Comparison of ENCODE assay signal across 19 cellular contexts in genomic region chr6:152954443-152954842, GRCh38. TPM values are rescaled to one million over a fixed set of nuclear protein-coding genes. Genes with fewer than 3 reads are reported as not detected.
DNase-seq lines count a peak whose midpoint lies in the region; ATAC-seq and TF ChIP-seq lines count a peak whose summit lies in the region.
"Had no signal": no experiment of that assay in that cellular context is flagged by ENCODE, and none has a peak within 500 bp of the region (broad histone marks: within the 10 kb centered on the region; RNA-seq: fewer than 3 reads in every experiment).

No MANE protein-coding gene starts in this region.

- no peak overlapping the region for H3K4ac ChIP-seq in mesenchymal stem cell (ENCODE audit: low read depth in 1 of 2, low read length in 2 of 2)

- no peak overlapping the region for H3K27ac ChIP-seq in mesenchymal stem cell (ENCODE audit: low read length, poor library complexity, severe bottlenecking)
- H3K27ac ChIP-seq: body of pancreas, sigmoid colon, transverse colon had no signal

- no peak overlapping the region for H4K91ac ChIP-seq in mesenchymal stem cell (ENCODE audit: low read length)

- no peak overlapping the region for H4K8ac ChIP-seq in mesenchymal stem cell (ENCODE audit: low read length)

- no peaks in the 10 kb centered on the region for H3K36me3 ChIP-seq in mesenchymal stem cell (ENCODE audit: control insufficient read depth in 1 of 2, insufficient read depth in 2 of 2, low read depth in 1 of 2, low read length in 2 of 2)
- H3K36me3 ChIP-seq: sigmoid colon, transverse colon had no signal

- H2AFZ ChIP-seq in mesenchymal stem cell (ENCODE audit: low read depth, low read length) = no peak overlapping the region
- H2AFZ ChIP-seq: GM23338 had no signal

- CTCF ChIA-PET in GM10248 (lab: Yijun Ruan, JAX) (interaction anchor here (0.6 to 2.8 kb wide), 25 partner anchors 10 to 359 kb away, joined by 3 to 45 read pairs (median 4); partner anchors contain the start of gene FBXO5), HEK293T (lab: Yijun Ruan, JAX) (interaction anchor here (0.6 to 1.2 kb wide), 8 partner anchors 23 to 1193 kb away, joined by 3 to 6 read pairs (median 3); no protein-coding TSS in a partner anchor)

- no peak overlapping the region for H2BK12ac ChIP-seq in mesenchymal stem cell (ENCODE audit: low read length in 2 of 2)

- no peak overlapping the region for H3K18ac ChIP-seq in mesenchymal stem cell (ENCODE audit: low read depth in 1 of 2, low read length in 2 of 2)

- H3K9me3 Mint-ChIP-seq in endothelial cell (ENCODE audit: unreplicated experiment) (no peaks in the 10 kb centered on the region), osteocyte (ENCODE audit: unreplicated experiment) (no peaks in the 10 kb centered on the region)
- H3K9me3 Mint-ChIP-seq: GM23338 had no signal

- H3K27ac Mint-ChIP-seq in endothelial cell (ENCODE audit: unreplicated experiment) (no peak overlapping the region), osteocyte (ENCODE audit: unreplicated experiment) (no peak overlapping the region)
- H3K27ac Mint-ChIP-seq: CD4-positive, CD25-positive, alpha-beta regulatory T cell; GM23338 had no signal

- TF ChIP-seq CTCF in GM10248 (IDR thresholded peaks at IDR 0.05; ENCODE audit: control extremely low read depth, extremely low read depth, low read depth, missing control alignments) (peak; percentile 24), endothelial cell (IDR thresholded peaks at IDR 0.05; ENCODE audit: unreplicated experiment) (peak; percentile 28), osteocyte (IDR thresholded peaks at IDR 0.05) (no peak)

- H3K27me3 ChIP-seq in mesenchymal stem cell (ENCODE audit: control insufficient read depth in 1 of 2, insufficient read depth in 1 of 2, low read length in 2 of 2) = no peaks in the 10 kb centered on the region
- H3K27me3 ChIP-seq: body of pancreas, sigmoid colon had no signal

- H3K4me1 ChIP-seq in mesenchymal stem cell (ENCODE audit: control insufficient read depth, insufficient read depth, low read depth, low read length) = peaks cover 9% of the 10 kb centered on the region
- H3K4me1 ChIP-seq: body of pancreas, sigmoid colon, transverse colon had no signal

- H3K4me3 Mint-ChIP-seq in endothelial cell (ENCODE audit: unreplicated experiment) (no peak overlapping the region), osteocyte (ENCODE audit: unreplicated experiment) (no peak overlapping the region)
- H3K4me3 Mint-ChIP-seq: CD4-positive, CD25-positive, alpha-beta regulatory T cell; GM23338 had no signal

- no peaks in the 10 kb centered on the region for H3K9me3 ChIP-seq in mesenchymal stem cell (ENCODE audit: control insufficient read depth, low read length)
- H3K9me3 ChIP-seq: body of pancreas, transverse colon had no signal

- H3K9ac ChIP-seq in mesenchymal stem cell (ENCODE audit: low read length) = no peak overlapping the region

- ATAC-seq in GM18907 (IDR thresholded peaks at IDR 0.05; ENCODE audit: unreplicated experiment) = peak; percentile 64
- ATAC-seq: activated CD4-positive, CD25-positive, alpha-beta regulatory T cell treated with anti-CD3 and anti-CD28 coated beads, Interleukin-2, amount 50 U/mL, for 24 hours; body of pancreas; GM23338 had no signal

- H3K23ac ChIP-seq in mesenchymal stem cell (ENCODE audit: low read length in 2 of 2) = no peak overlapping the region

- H3K4me3 ChIP-seq in mesenchymal stem cell (ENCODE audit: insufficient read depth in 1 of 2, low read depth in 1 of 2, low read length in 2 of 2) = no peak overlapping the region
- H3K4me3 ChIP-seq: body of pancreas, GM23338, sigmoid colon, transverse colon had no signal

- H3K4me1 Mint-ChIP-seq in endothelial cell (ENCODE audit: unreplicated experiment) (no peaks in the 10 kb centered on the region), osteocyte (ENCODE audit: unreplicated experiment) (peaks cover 2% of the 10 kb centered on the region)
- H3K4me1 Mint-ChIP-seq: CD4-positive, CD25-positive, alpha-beta regulatory T cell had no signal

- H2BK15ac ChIP-seq in mesenchymal stem cell (ENCODE audit: low read depth, poor library complexity, severe bottlenecking) = no peak overlapping the region

- no peak overlapping the region for H2AK5ac ChIP-seq in mesenchymal stem cell (ENCODE audit: low read length, severe bottlenecking)

- DNase-seq in GM10248 (ENCODE audit: extremely low spot score) (peak; percentile 15), NCI-H69 (lab: John Stamatoyannopoulos, UW) (peak; percentile 26), endothelial cell (ENCODE audit: low spot score) (no peak), NCI-H526 treated with DMSO at 0.1 percent for 48 hours (lab: John Stamatoyannopoulos, UW) (no peak), mesenchymal stem cell (no peak), HEK293T (ENCODE audit: extremely low spot score) (no peak), osteocyte (ENCODE audit: extremely low spot score, unreplicated experiment) (no peak)
- DNase-seq: activated naive CD4-positive, alpha-beta T cell treated with anti-CD3 and anti-CD28 coated beads, Interleukin-2, amount 50 U/mL, for 16 hours; body of pancreas; CD4-positive, CD25-positive, alpha-beta regulatory T cell; effector CD4-positive, alpha-beta T cell; mammary epithelial cell; NCI-H2029; sigmoid colon; stimulated activated CD4-positive, alpha-beta T cell treated with anti-CD3 and anti-CD28 coated beads, Interleukin-2, amount 100 ng/mL, for 48 hours; transverse colon had no signal

- H3K79me1 ChIP-seq in mesenchymal stem cell (replicated peaks; ENCODE audit: low read length, poor library complexity, severe bottlenecking) = no peaks in the 10 kb centered on the region

- POLR2A ChIA-PET in GM10248 (lab: Yijun Ruan, JAX) (interaction anchor here (1.1 kb wide), 1 partner anchor 28 kb away, joined by 5 read pairs; the partner anchor contains the start of gene FBXO5), HEK293T (lab: Yijun Ruan, JAX) (interaction anchor here (1.0 kb wide), 1 partner anchor 28 kb away, joined by 3 read pairs; the partner anchor contains the start of gene FBXO5)

- H2BK120ac ChIP-seq in mesenchymal stem cell (ENCODE audit: low read depth, low read length) = no peak overlapping the region

- no peak overlapping the region for H3K4me2 ChIP-seq in mesenchymal stem cell (ENCODE audit: low read length, poor library complexity, severe bottlenecking)
- H3K4me2 ChIP-seq: GM23338 had no signal

- no peaks in the 10 kb centered on the region for H3K36me3 Mint-ChIP-seq in endothelial cell (ENCODE audit: low read depth, unreplicated experiment)
- no peaks in the 10 kb centered on the region for H3K36me3 Mint-ChIP-seq in osteocyte (ENCODE audit: unreplicated experiment)
- H3K36me3 Mint-ChIP-seq: CD4-positive, CD25-positive, alpha-beta regulatory T cell had no signal

- 78% methylated on average over 3 of the region's 3 CpGs for WGBS in mesenchymal stem cell

- H3K27me3 Mint-ChIP-seq in endothelial cell (ENCODE audit: unreplicated experiment) = no peaks in the 10 kb centered on the region
- peaks cover 9% of the 10 kb centered on the region for H3K27me3 Mint-ChIP-seq in osteocyte (ENCODE audit: unreplicated experiment)

- no peak overlapping the region for H2BK5ac ChIP-seq in mesenchymal stem cell (ENCODE audit: low read depth, low read length, poor library complexity, severe bottlenecking)

- no peak overlapping the region for H3K14ac ChIP-seq in mesenchymal stem cell (ENCODE audit: low read length in 2 of 2)

TF ChIP-seq in HEK293T, 16 proteins besides CTCF, POLR2A, EP300 and RAD21:
- TF ChIP-seq PKNOX1 (IDR thresholded peaks at IDR 0.05) = no peak
- no peak for TF ChIP-seq SP1 (IDR thresholded peaks at IDR 0.05)
- TF ChIP-seq FOXA1 (IDR thresholded peaks at IDR 0.05) = no peak
- TF ChIP-seq SUZ12 (IDR thresholded peaks at IDR 0.05) = no peak
- no peak for TF ChIP-seq ELF4 (IDR thresholded peaks at IDR 0.05)
- TF ChIP-seq LEF1 (IDR thresholded peaks at IDR 0.05; ENCODE audit: borderline replicate concordance) = no peak
- no peak for TF ChIP-seq FOXM1 (IDR thresholded peaks at IDR 0.05; ENCODE audit: borderline replicate concordance)
- TF ChIP-seq ZNF384 (IDR thresholded peaks at IDR 0.05) = no peak
- TF ChIP-seq L3MBTL2 (conservative IDR thresholded peaks at IDR 0.05) = no peak
- no peak for TF ChIP-seq CTBP1 (IDR thresholded peaks at IDR 0.05; ENCODE audit: borderline replicate concordance)
- no peak for TF ChIP-seq TARDBP (IDR thresholded peaks at IDR 0.05)
TF ChIP-seq in HEK293T: peak in this region for 0.

RNA-seq across cellular contexts. Expression of gene FBXO5, which starts 28.4 kb away (rescaled TPM):
- 9.4 TPM for total RNA-seq in endothelial cell (ENCODE audit: unreplicated experiment)
- 5.9 TPM for polyA plus RNA-seq in mesenchymal stem cell (2013, experiment 1 of 2)
- 5.8 TPM for polyA plus RNA-seq in mesenchymal stem cell (2013, experiment 2 of 2)
- 8.6 and 8.9 TPM in 2 replicates for total RNA-seq in osteocyte

RNA-seq across cellular contexts. Expression of gene MTRF1L, which starts 48.1 kb away (rescaled TPM):
- 42.2 TPM for total RNA-seq in endothelial cell (ENCODE audit: unreplicated experiment)
- polyA plus RNA-seq in mesenchymal stem cell (2013, experiment 1 of 2) = 24.7 TPM
- 25.1 TPM for polyA plus RNA-seq in mesenchymal stem cell (2013, experiment 2 of 2)
- 15.9 and 16.9 TPM in 2 replicates for total RNA-seq in osteocyte

Comparison
In these comparisons a context has a peak if more than half of its experiments do, and no peak if none do; other contexts are left out.
1. DNase-seq: peak in GM10248 (single experiment) and NCI-H69 (single experiment); none in endothelial cell (single experiment), NCI-H526 treated with DMSO at 0.1 percent for 48 hours (single experiment), mesenchymal stem cell (single experiment), HEK293T (single experiment) and osteocyte (single experiment).